Comparison of ENCODE assay signal across 1 cellular context in the genomic region with DNA sequence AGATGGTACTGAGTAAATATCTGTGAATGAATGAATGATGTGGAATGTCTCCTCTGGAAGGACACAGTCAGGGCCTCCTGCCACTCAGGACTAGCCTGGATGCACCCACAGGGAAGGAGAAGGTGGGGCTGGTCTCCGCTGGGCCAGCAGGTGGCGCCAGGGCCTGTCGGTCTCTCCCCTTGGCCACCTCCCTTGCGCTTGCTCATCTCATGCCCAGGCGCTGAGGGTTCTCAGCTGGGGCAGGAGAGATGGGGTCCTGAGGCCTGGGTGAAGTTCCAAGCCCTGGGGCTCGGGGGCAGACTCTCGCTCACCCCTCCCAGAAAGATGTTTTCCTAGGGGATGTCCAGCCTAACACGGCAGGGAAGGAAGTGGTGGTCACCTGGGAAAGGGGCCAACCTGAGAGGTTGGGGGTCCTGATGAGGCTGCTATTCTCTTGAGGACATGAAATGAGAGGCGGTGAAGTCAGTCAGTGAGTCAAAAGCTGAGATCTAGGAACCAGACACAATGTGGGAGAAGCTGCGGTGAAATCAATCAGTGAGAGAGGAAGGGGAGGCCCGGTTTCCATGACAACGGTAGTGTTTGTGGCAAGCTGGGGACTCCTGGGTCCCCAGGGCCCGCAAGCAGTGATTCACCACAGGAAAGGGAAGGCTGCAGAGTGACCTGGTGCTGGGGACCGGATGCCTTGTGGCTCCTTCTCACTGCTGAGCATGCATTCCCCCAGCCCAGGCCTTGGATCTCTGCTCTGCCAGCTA.
TF ChIP-seq lines count a peak whose summit lies in the region.

No MANE protein-coding gene starts in this region.

TF ChIP-seq in GM12878, 131 proteins besides CTCF, POLR2A, EP300 and RAD21 (continued from another document and continues in another):
- TF ChIP-seq E2F4 (IDR thresholded peaks at IDR 0.05; ENCODE audit: low read depth, low read length), result no peak
- no peak for TF ChIP-seq ZZZ3 (IDR thresholded peaks at IDR 0.05; ENCODE audit: control insufficient read depth, insufficient read length, low read depth)
- TF ChIP-seq, protein P1, sequence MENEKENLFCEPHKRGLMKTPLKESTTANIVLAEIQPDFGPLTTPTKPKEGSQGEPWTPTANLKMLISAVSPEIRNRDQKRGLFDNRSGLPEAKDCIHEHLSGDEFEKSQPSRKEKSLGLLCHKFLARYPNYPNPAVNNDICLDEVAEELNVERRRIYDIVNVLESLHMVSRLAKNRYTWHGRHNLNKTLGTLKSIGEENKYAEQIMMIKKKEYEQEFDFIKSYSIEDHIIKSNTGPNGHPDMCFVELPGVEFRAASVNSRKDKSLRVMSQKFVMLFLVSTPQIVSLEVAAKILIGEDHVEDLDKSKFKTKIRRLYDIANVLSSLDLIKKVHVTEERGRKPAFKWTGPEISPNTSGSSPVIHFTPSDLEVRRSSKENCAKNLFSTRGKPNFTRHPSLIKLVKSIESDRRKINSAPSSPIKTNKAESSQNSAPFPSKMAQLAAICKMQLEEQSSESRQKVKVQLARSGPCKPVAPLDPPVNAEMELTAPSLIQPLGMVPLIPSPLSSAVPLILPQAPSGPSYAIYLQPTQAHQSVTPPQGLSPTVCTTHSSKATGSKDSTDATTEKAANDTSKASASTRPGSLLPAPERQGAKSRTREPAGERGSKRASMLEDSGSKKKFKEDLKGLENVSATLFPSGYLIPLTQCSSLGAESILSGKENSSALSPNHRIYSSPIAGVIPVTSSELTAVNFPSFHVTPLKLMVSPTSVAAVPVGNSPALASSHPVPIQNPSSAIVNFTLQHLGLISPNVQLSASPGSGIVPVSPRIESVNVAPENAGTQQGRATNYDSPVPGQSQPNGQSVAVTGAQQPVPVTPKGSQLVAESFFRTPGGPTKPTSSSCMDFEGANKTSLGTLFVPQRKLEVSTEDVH (IDR thresholded peaks at IDR 0.05; ENCODE audit: low read depth, partially characterized antibody), result no peak
- peak; percentile 95 for TF ChIP-seq MLLT1 (IDR thresholded peaks at IDR 0.05)
- TF ChIP-seq BCLAF1 (IDR thresholded peaks at IDR 0.05), result no peak
- TF ChIP-seq, protein P2, sequence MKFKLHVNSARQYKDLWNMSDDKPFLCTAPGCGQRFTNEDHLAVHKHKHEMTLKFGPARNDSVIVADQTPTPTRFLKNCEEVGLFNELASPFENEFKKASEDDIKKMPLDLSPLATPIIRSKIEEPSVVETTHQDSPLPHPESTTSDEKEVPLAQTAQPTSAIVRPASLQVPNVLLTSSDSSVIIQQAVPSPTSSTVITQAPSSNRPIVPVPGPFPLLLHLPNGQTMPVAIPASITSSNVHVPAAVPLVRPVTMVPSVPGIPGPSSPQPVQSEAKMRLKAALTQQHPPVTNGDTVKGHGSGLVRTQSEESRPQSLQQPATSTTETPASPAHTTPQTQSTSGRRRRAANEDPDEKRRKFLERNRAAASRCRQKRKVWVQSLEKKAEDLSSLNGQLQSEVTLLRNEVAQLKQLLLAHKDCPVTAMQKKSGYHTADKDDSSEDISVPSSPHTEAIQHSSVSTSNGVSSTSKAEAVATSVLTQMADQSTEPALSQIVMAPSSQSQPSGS (IDR thresholded peaks at IDR 0.05; ENCODE audit: low read length), result no peak
- no peak for TF ChIP-seq MYC (IDR thresholded peaks at IDR 0.05; ENCODE audit: insufficient read depth, insufficient read length, insufficient replicate concordance, low read length, severe bottlenecking)
- TF ChIP-seq, protein P3, sequence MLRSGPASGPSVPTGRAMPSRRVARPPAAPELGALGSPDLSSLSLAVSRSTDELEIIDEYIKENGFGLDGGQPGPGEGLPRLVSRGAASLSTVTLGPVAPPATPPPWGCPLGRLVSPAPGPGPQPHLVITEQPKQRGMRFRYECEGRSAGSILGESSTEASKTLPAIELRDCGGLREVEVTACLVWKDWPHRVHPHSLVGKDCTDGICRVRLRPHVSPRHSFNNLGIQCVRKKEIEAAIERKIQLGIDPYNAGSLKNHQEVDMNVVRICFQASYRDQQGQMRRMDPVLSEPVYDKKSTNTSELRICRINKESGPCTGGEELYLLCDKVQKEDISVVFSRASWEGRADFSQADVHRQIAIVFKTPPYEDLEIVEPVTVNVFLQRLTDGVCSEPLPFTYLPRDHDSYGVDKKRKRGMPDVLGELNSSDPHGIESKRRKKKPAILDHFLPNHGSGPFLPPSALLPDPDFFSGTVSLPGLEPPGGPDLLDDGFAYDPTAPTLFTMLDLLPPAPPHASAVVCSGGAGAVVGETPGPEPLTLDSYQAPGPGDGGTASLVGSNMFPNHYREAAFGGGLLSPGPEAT (IDR thresholded peaks at IDR 0.05; ENCODE audit: low read depth), result peak; percentile 97
- TF ChIP-seq CREM (IDR thresholded peaks at IDR 0.05; ENCODE audit: low read depth), result peak; percentile 92
- TF ChIP-seq JUNB (IDR thresholded peaks at IDR 0.05), result peak; percentile 87
- TF ChIP-seq MTA2 (IDR thresholded peaks at IDR 0.05; ENCODE audit: low read depth), result peak; percentile 92
- no peak for TF ChIP-seq NR2C1 (IDR thresholded peaks at IDR 0.05)
- peak; percentile 90 for TF ChIP-seq NR2F1 (conservative IDR thresholded peaks at IDR 0.05)
- no peak for TF ChIP-seq SUPT20H (IDR thresholded peaks at IDR 0.05; ENCODE audit: borderline replicate concordance, control insufficient read depth, low read depth, low read length)
- no peak for TF ChIP-seq JUND (IDR thresholded peaks at IDR 0.05; ENCODE audit: low read depth, low read length)
- TF ChIP-seq SMAD1 (IDR thresholded peaks at IDR 0.05; ENCODE audit: low read depth, partially characterized antibody), result peak; percentile 62
- TF ChIP-seq RUNX3 (IDR thresholded peaks at IDR 0.05; ENCODE audit: low read length), result no peak
- TF ChIP-seq HDAC6 (IDR thresholded peaks at IDR 0.05; ENCODE audit: unreplicated experiment), result no peak
- TF ChIP-seq BHLHE40 (IDR thresholded peaks at IDR 0.05; ENCODE audit: borderline replicate concordance in 1 of 2, low read depth in 2 of 2, low read length in 1 of 2), result peak; percentile 79 to 84
- peak; percentile 90 for TF ChIP-seq ATF7 (IDR thresholded peaks at IDR 0.05; ENCODE audit: low read depth)
- peak; percentile 63; the same call in 1 of the 2 replicates for TF ChIP-seq LARP7 (IDR thresholded peaks at IDR 0.05)
- TF ChIP-seq ZBED1 (IDR thresholded peaks at IDR 0.05; ENCODE audit: borderline replicate concordance), result peak; percentile 90; the same call in 1 of the 2 replicates
- peak; percentile 92 for TF ChIP-seq CUX1 (IDR thresholded peaks at IDR 0.05; ENCODE audit: insufficient replicate concordance, low read depth, low read length)
- TF ChIP-seq CBX3 (IDR thresholded peaks at IDR 0.05; ENCODE audit: borderline replicate concordance, low read depth), result no peak
- TF ChIP-seq RCOR1 (conservative IDR thresholded peaks at IDR 0.05; ENCODE audit: low read depth, low read length), result peak; percentile 97; the same call in 1 of the 2 replicates
- TF ChIP-seq MEF2A (IDR thresholded peaks at IDR 0.05; ENCODE audit: insufficient read depth, low read depth, low read length), result no peak
- TF ChIP-seq ZBTB40 (IDR thresholded peaks at IDR 0.05; ENCODE audit: borderline replicate concordance), result peak; percentile 70; the same call in 1 of the 2 replicates
- peak; percentile 76; the same call in 1 of the 2 replicates for TF ChIP-seq TCF12 (IDR thresholded peaks at IDR 0.05; ENCODE audit: low read depth, low read length)
- TF ChIP-seq ESRRA (IDR thresholded peaks at IDR 0.05; ENCODE audit: low read length), result no peak
- no peak for TF ChIP-seq ZNF384 (IDR thresholded peaks at IDR 0.05; ENCODE audit: borderline replicate concordance, low read depth, low read length)
- TF ChIP-seq IKZF2 (IDR thresholded peaks at IDR 0.05), result peak; percentile 98 to 99
- TF ChIP-seq NRF1 (conservative IDR thresholded peaks at IDR 0.05; ENCODE audit: low read depth, low read length), result 0 out of 2 replicates have a peak, but pooled peaks have one; percentile 2
